1 cellular context compared by ENCODE assay signal in genomic region chr6:47366335-47366879, GRCh38.
TF ChIP-seq lines count a peak whose summit lies in the region.

No MANE protein-coding gene starts in this region.

TF ChIP-seq in K562, 482 proteins besides CTCF, POLR2A, EP300 and RAD21 (continued from another document):
- TF ChIP-seq ZNF717 (CRISPR knock-in tag; IDR thresholded peaks at IDR 0.05) (no peak), PREB (CRISPR knock-in tag; IDR thresholded peaks at IDR 0.05) (no peak), ZNF766 (CRISPR knock-in tag; conservative IDR thresholded peaks at IDR 0.05) (peak; percentile 62; the same call in 1 of the 2 replicates), GTF2B (IDR thresholded peaks at IDR 0.05; ENCODE audit: extremely low read depth, insufficient read length) (no peak), SOX6 (IDR thresholded peaks at IDR 0.05) (no peak), EGR1 (conservative IDR thresholded peaks at IDR 0.05) (no peak)
